ENCODE assay signal across 8 cellular contexts in genomic region chr11:36149538-36150242, GRCh38.
DNase-seq lines count a peak whose midpoint lies in the region; ATAC-seq and TF ChIP-seq lines count a peak whose summit lies in the region.

No MANE protein-coding gene starts in this region.

- peaks cover 0 to 3% (median 0%) of the 10 kb centered on the region in 6 donors for H3K9me3 Mint-ChIP-seq in immature natural killer cell

- H3K9me2 ChIP-seq in PC-3 (replicated peaks; ENCODE audit: low read length), result no peaks in the 10 kb centered on the region

- H3K4me1 Mint-ChIP-seq in immature natural killer cell, result no peaks in the 10 kb centered on the region

- peak; percentile 79 for TF ChIP-seq CTCF in PC-3 (conservative IDR thresholded peaks at IDR 0.05; ENCODE audit: low read depth, low read length)
- TF ChIP-seq CTCF in astrocyte of the cerebellum (IDR thresholded peaks at IDR 0.05; ENCODE audit: low read depth, low read length, missing control alignments), result peak; percentile 60

- no peaks in the 10 kb centered on the region for H3K9me3 ChIP-seq in PC-3 (ENCODE audit: low read length)

- POLR2A ChIA-PET in PC-3 (lab: Charles Lee; ENCODE audit: unreplicated experiment), result no interaction called here

- no peak overlapping the region for H3K4me3 Mint-ChIP-seq in immature natural killer cell

- H3K27ac ChIP-seq in PC-3 (ENCODE audit: low read length), result peak overlapping the region; percentile 70

- H3K79me2 ChIP-seq in PC-3 (ENCODE audit: low read length), result no peaks in the 10 kb centered on the region; the same call in none of the 2 replicates

- CTCF ChIA-PET in PC-3 (lab: Charles Lee), result interaction anchor here (0.5 to 1.7 kb wide), 7 partner anchors 18 to 662 kb away, joined by 3 to 18 read pairs (median 3); no protein-coding TSS in a partner anchor

- H3K27me3 Mint-ChIP-seq in immature natural killer cell (ENCODE audit: low read depth in 3 of 3), result peaks cover 0 to 6% (median 1%) of the 10 kb centered on the region in 3 donors

- no peaks in the 10 kb centered on the region for H3F3A ChIP-seq in PC-3 (ENCODE audit: low read length, unreplicated experiment)

- peak overlapping the region; percentile 26; the same call in 1 of the 2 replicates for H3K9ac ChIP-seq in PC-3 (ENCODE audit: low read length)

- DNase-seq in ELF-1 (ENCODE audit: low read depth, low spot score), result peak; percentile 84
- DNase-seq in PC-3, result peak; percentile 99
- peak; percentile 98 for DNase-seq in astrocyte of the cerebellum (ENCODE audit: low read depth)
- peak; percentile 83 for DNase-seq in iPS-NIHi7 (ENCODE audit: extremely low spot score)
- peak; percentile 18 for DNase-seq in stimulated activated CD4-positive, alpha-beta T cell treated with anti-CD3 and anti-CD28 coated beads, Interleukin-4, amount 100 ng/mL, for 48 hours (ENCODE audit: low read depth in 2 of 2)
- DNase-seq in immature natural killer cell, result no peak

- peaks cover 29% of the 10 kb centered on the region for H3K4me1 ChIP-seq in PC-3 (ENCODE audit: insufficient read depth, low read length)

- H3K4me2 ChIP-seq in PC-3 (ENCODE audit: low read length), result peak overlapping the region; percentile 64

- H3K27me3 ChIP-seq in PC-3 (ENCODE audit: low read length), result no peaks in the 10 kb centered on the region

- no peak overlapping the region for H3K27ac Mint-ChIP-seq in immature natural killer cell

- ATAC-seq in GM19372 (IDR thresholded peaks at IDR 0.05; ENCODE audit: low read depth, unreplicated experiment) (peak; percentile 74), HG03432 (IDR thresholded peaks at IDR 0.05; ENCODE audit: unreplicated experiment) (peak; percentile 95), PC-3 (peak; percentile 96)

- intact Hi-C loops in PC-3 (cut with micrococcal nuclease), result loop anchor here (1.0 to 5.0 kb wide), 4 partner anchors 112 to 662 kb away; no protein-coding TSS in a partner anchor

- BruUV-seq in PC-3 (replicated peaks; lab: Mats Ljungman, UMichigan), result no TSS peak

- H2AFZ ChIP-seq in PC-3 (ENCODE audit: low read length), result no peak overlapping the region

- H3K36me3 Mint-ChIP-seq in immature natural killer cell, result no peaks in the 10 kb centered on the region

- H3K4me3 ChIP-seq in PC-3 (ENCODE audit: low read length), result peak overlapping the region; percentile 10; the same call in 1 of the 2 replicates
- H3K4me3 ChIP-seq in astrocyte of the cerebellum (ENCODE audit: low read depth, low read length), result no peak overlapping the region

- H3K36me3 ChIP-seq in PC-3 (ENCODE audit: low read depth, low read length), result no peaks in the 10 kb centered on the region

- in situ Hi-C loops in astrocyte of the cerebellum (cut with HindIII; ENCODE audit: low sequenced_read_pairs), result loop anchor here (25.0 kb wide), 1 partner anchor 113 kb away; no protein-coding TSS in a partner anchor

- no peaks in the 10 kb centered on the region for H4K20me1 ChIP-seq in PC-3 (ENCODE audit: low read length)

Comparison
In these comparisons a context has a peak if more than half of its experiments do, and no peak if none do; other contexts are left out.
1. DNase-seq: peak in ELF-1 (single experiment), PC-3 (single experiment), astrocyte of the cerebellum (single experiment), iPS-NIHi7 (single experiment) and stimulated activated CD4-positive, alpha-beta T cell treated with anti-CD3 and anti-CD28 coated beads, Interleukin-4, amount 100 ng/mL, for 48 hours (2 of 2); none in immature natural killer cell (0 of 3).
2. Peak in every context shown above with its lines, with median percentiles within 50 percentile points of each other: ATAC-seq.